Comparison of ENCODE assay signal across 26 cellular contexts in the genomic region with DNA sequence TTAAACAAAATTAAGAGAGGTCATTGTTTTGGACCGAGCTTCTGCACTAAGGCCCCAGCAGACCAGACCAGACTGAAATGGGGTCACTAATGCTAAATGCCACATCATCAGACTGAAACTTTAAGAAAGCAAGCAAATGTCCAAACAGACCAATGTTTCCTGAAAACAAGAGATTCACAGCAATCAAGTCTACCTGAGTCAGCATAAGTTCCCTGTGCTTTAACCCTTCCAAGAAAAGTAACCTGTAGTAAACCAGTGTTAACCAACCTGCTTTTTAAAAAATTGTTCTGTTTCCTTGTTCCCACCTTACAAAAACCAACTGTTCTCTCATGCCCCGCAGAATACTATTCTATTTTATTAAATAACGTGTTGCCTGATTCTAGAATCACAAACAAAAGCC.
DNase-seq lines count a peak whose midpoint lies in the region; ATAC-seq, FAIRE-seq and TF ChIP-seq lines count a peak whose summit lies in the region.
"Had no signal": no experiment of that assay in that cellular context is flagged by ENCODE, and none has a peak within 500 bp of the region (broad histone marks: within the 10 kb centered on the region; RNA-seq: fewer than 3 reads in every experiment).

No MANE protein-coding gene starts in this region.

- H4K5ac ChIP-seq in IMR-90 (ENCODE audit: low read depth, low read length): no peak overlapping the region

- H2AFZ ChIP-seq in IMR-90 (replicated peaks; ENCODE audit: low read length, poor library complexity): no peak overlapping the region
- H2AFZ ChIP-seq in trophoblast cell (ENCODE audit: insufficient read depth, low read length, poor library complexity): no peak overlapping the region

- H3K79me2 ChIP-seq in trophoblast cell (ENCODE audit: control insufficient read depth, insufficient read depth, low read length, poor library complexity): no peaks in the 10 kb centered on the region

- H3K4me3 ChIP-seq in A549: no peak overlapping the region
- H3K4me3 ChIP-seq in IMR-90 (ENCODE audit: insufficient read depth, low read depth, low read length): no peak overlapping the region
- H3K4me3 ChIP-seq in trophoblast cell (ENCODE audit: low read depth, low read length): no peak overlapping the region
- H3K4me3 ChIP-seq: BLaER1 treated with 17β-estradiol and CSF1 and Interleukin-3, amounts not matched to agents 10 nM and 100 nM; GM12878 had no signal

- no peak overlapping the region for H2BK20ac ChIP-seq in IMR-90 (ENCODE audit: low read depth, low read length)

- FAIRE-seq in A549 (lab: Jason Lieb, UNC): no peak
- FAIRE-seq: A204.1, GM12878, GM12892, GM18507, GM19239 had no signal

- CTCF ChIA-PET in A549 (lab: Yijun Ruan, JAX) (interaction anchor here (1.5 kb wide), 1 partner anchor 1093 kb away, joined by 6 read pairs; no protein-coding TSS in a partner anchor), IMR-90 (lab: Yijun Ruan, JAX) (interaction anchor here (0.6 kb wide), 1 partner anchor 9 kb away, joined by 4 read pairs; no protein-coding TSS in a partner anchor)

- dilution Hi-C loops in IMR-90 (cut with HindIII; ENCODE audit: low sequenced_read_pairs, unreplicated experiment): no loop called here

- H2AK5ac ChIP-seq in IMR-90 (ENCODE audit: low read depth, low read length) (no peak overlapping the region), trophoblast cell (ENCODE audit: low read length) (no peak overlapping the region)

- ATAC-seq in A549: no peak
- no peak for ATAC-seq in IMR-90 (ENCODE audit: low read depth)
- no peak for ATAC-seq in GM18909 (IDR thresholded peaks at IDR 0.05; ENCODE audit: poor library complexity, unreplicated experiment)
- ATAC-seq: GM12878 had no signal

- H3K79me1 ChIP-seq in IMR-90 (ENCODE audit: low read depth in 1 of 2, low read length in 2 of 2) (no peaks in the 10 kb centered on the region), trophoblast cell (ENCODE audit: low read length) (peaks cover 2% of the 10 kb centered on the region)

- TF ChIP-seq RAD21 in A549 (conservative IDR thresholded peaks at IDR 0.05 in 1 of 2, IDR thresholded peaks at IDR 0.05 in 1 of 2) (no peak), IMR-90 (IDR thresholded peaks at IDR 0.05; ENCODE audit: low read length) (no peak)

- DNase-seq in A549 (ENCODE audit: low read depth in 1 of 2, low spot score in 1 of 2) (no peak), IMR-90 (no peak), RPMI8226 (peak; percentile 28), trophoblast cell (no peak), cerebellar nuclear complex (lab: John Stamatoyannopoulos, UW) (no peak), amniotic stem cell (lab: John Stamatoyannopoulos, UW) (no peak)
- DNase-seq: 8988T; AML-193; CD4-positive, alpha-beta T cell; CD8-positive, alpha-beta memory T cell; COR-L47; DMS 273 treated with DMSO at 0.1 percent for 48 hours; DMS153; DMS53; DMS79; DND-41; EL; GDM1 had no signal

- H4K12ac ChIP-seq in trophoblast cell (ENCODE audit: low read depth, low read length): no peak overlapping the region

- WGBS in A549 (ENCODE audit: missing lambda C conversion rate): 25% methylated on average over 3 of the region's 3 CpGs
- WGBS in IMR-90 (ENCODE audit: extremely low coverage in 2 of 2, insufficient read length in 1 of 2), 2 experiments: no CpG with 5 or more reads among the region's 3 CpGs
- whole genome bisulfite sequencing in trophoblast cell (ENCODE audit: extremely low coverage, insufficient coverage, insufficient read length): no CpG with 5 or more reads among the region's 3 CpGs

- no peaks in the 10 kb centered on the region for H3K4me1 ChIP-seq in A549
- no peaks in the 10 kb centered on the region for H3K4me1 ChIP-seq in IMR-90 (ENCODE audit: control insufficient read depth, insufficient read depth, low read length)
- H3K4me1 ChIP-seq in trophoblast cell (ENCODE audit: control insufficient read depth in 1 of 2, insufficient read depth in 2 of 2, low read length in 2 of 2): peaks cover 0 to 4% of the 10 kb centered on the region in 2 experiments

- in situ Hi-C loops in IMR-90 (cut with MboI; ENCODE audit: low sequenced_read_pairs): loop anchor here (25.0 kb wide), 1 partner anchor 1098 kb away; no protein-coding TSS in a partner anchor

- H2BK5ac ChIP-seq in IMR-90 (ENCODE audit: low read depth, low read length, poor library complexity, severe bottlenecking): no peak overlapping the region
- H2BK5ac ChIP-seq in trophoblast cell (ENCODE audit: low read depth, low read length, poor library complexity): no peak overlapping the region

- H4K20me1 ChIP-seq in IMR-90 (ENCODE audit: insufficient read depth, low read length): no peaks in the 10 kb centered on the region
- H4K20me1 ChIP-seq: BLaER1 treated with 17β-estradiol and CSF1 and Interleukin-3, amounts not matched to agents 10 nM and 100 nM had no signal

- H3K56ac ChIP-seq in IMR-90 (ENCODE audit: extremely low read depth, insufficient read depth, low read length): no peak overlapping the region

- no peak overlapping the region for H3K23ac ChIP-seq in IMR-90 (ENCODE audit: low read depth, low read length)
- no peak overlapping the region for H3K23ac ChIP-seq in trophoblast cell (ENCODE audit: low read length)

- H2BK120ac ChIP-seq in IMR-90 (ENCODE audit: low read depth, low read length): no peak overlapping the region
- H2BK120ac ChIP-seq in trophoblast cell (ENCODE audit: insufficient read depth, low read length, poor library complexity): no peak overlapping the region

- H3K27me3 ChIP-seq in IMR-90 (ENCODE audit: control insufficient read depth, insufficient read depth, low read length): no peaks in the 10 kb centered on the region; the same call in 1 of the 2 replicates
- no peaks in the 10 kb centered on the region for H3K27me3 ChIP-seq in trophoblast cell (ENCODE audit: insufficient read depth, low read length)
- H3K27me3 ChIP-seq: BLaER1 treated with 17β-estradiol and CSF1 and Interleukin-3, amounts not matched to agents 10 nM and 100 nM had no signal

- H3K14ac ChIP-seq in IMR-90 (replicated peaks; ENCODE audit: low read depth, low read length) (no peak overlapping the region), trophoblast cell (ENCODE audit: low read length) (no peak overlapping the region)

- intact Hi-C loops in IMR-90 (cut with micrococcal nuclease): no loop called here

- TF ChIP-seq CTCF in A549 (IDR thresholded peaks at IDR 0.05) (no peak), IMR-90 (conservative IDR thresholded peaks at IDR 0.05; ENCODE audit: low read depth, low read length) (no peak)

- H3K9me3 ChIP-seq in A549: no peaks in the 10 kb centered on the region
- H3K9me3 ChIP-seq in IMR-90 (ENCODE audit: control insufficient read depth, insufficient read depth, low read length): no peaks in the 10 kb centered on the region
- no peaks in the 10 kb centered on the region for H3K9me3 ChIP-seq in trophoblast cell (ENCODE audit: insufficient read depth, low read depth, low read length)

- H2BK12ac ChIP-seq in trophoblast cell (ENCODE audit: low read length): peak overlapping the region; percentile 58

- no peak overlapping the region for H4K8ac ChIP-seq in IMR-90 (ENCODE audit: low read depth in 2 of 2, low read length in 2 of 2)
- H4K8ac ChIP-seq in trophoblast cell (ENCODE audit: low read depth, low read length): no peak overlapping the region

- H3K36me3 ChIP-seq in IMR-90 (ENCODE audit: control insufficient read depth, insufficient read depth, low read length): no peaks in the 10 kb centered on the region
- no peaks in the 10 kb centered on the region for H3K36me3 ChIP-seq in trophoblast cell (ENCODE audit: control insufficient read depth in 1 of 2, insufficient read depth in 2 of 2, low read length in 2 of 2)
- H3K36me3 ChIP-seq: BLaER1 treated with 17β-estradiol and CSF1 and Interleukin-3, amounts not matched to agents 10 nM and 100 nM had no signal

- TF ChIP-seq EP300 in A549 (IDR thresholded peaks at IDR 0.05): no peak

- POLR2A ChIA-PET in A549 (lab: Yijun Ruan, JAX): no interaction called here
- POLR2A ChIA-PET in IMR-90 (lab: Charles Lee; ENCODE audit: unreplicated experiment): no interaction called here

- H3K4me2 ChIP-seq in A549 (no peak overlapping the region), IMR-90 (ENCODE audit: low read depth, low read length) (no peak overlapping the region), trophoblast cell (ENCODE audit: low read length) (no peak overlapping the region)
- H3K4me2 ChIP-seq: BLaER1 treated with 17β-estradiol and CSF1 and Interleukin-3, amounts not matched to agents 10 nM and 100 nM had no signal

- H2BK15ac ChIP-seq in IMR-90 (ENCODE audit: low read depth, low read length): no peak overlapping the region

- H3K4ac ChIP-seq in IMR-90 (ENCODE audit: low read depth, low read length) (no peak overlapping the region), trophoblast cell (ENCODE audit: low read depth, low read length) (no peak overlapping the region)

- no peak overlapping the region for H2AK9ac ChIP-seq in IMR-90 (replicated peaks; ENCODE audit: low read depth, low read length, poor library complexity)

- H4K91ac ChIP-seq in IMR-90 (ENCODE audit: insufficient read depth, low read depth, low read length): no peak overlapping the region
- no peak overlapping the region for H4K91ac ChIP-seq in trophoblast cell (ENCODE audit: low read depth, low read length)

- H3K9ac ChIP-seq in IMR-90 (ENCODE audit: low read depth, low read length) (no peak overlapping the region), trophoblast cell (ENCODE audit: low read length) (no peak overlapping the region)
- H3K9ac ChIP-seq: BLaER1 treated with 17β-estradiol and CSF1 and Interleukin-3, amounts not matched to agents 10 nM and 100 nM had no signal

- BruUV-seq in IMR-90 (replicated peaks; lab: Mats Ljungman, UMichigan): no TSS peak

- H3K27ac ChIP-seq in A549: no peak overlapping the region
- H3K27ac ChIP-seq in IMR-90 (ENCODE audit: insufficient read depth, low read length): no peak overlapping the region
- H3K27ac ChIP-seq in trophoblast cell (ENCODE audit: low read depth, low read length): no peak overlapping the region
- H3K27ac ChIP-seq: BLaER1 treated with 17β-estradiol and CSF1 and Interleukin-3, amounts not matched to agents 10 nM and 100 nM; C4-2B had no signal

- H3K9me1 ChIP-seq in IMR-90 (ENCODE audit: insufficient read depth, low read length): no peaks in the 10 kb centered on the region

- H3K18ac ChIP-seq in IMR-90 (ENCODE audit: low read depth, low read length) (no peak overlapping the region), trophoblast cell (ENCODE audit: low read length) (no peak overlapping the region)

- no peak for TF ChIP-seq POLR2A in A549 (IDR thresholded peaks at IDR 0.05; ENCODE audit: low read length)
- TF ChIP-seq POLR2A in IMR-90 (IDR thresholded peaks at IDR 0.05; ENCODE audit: low read depth, low read length): no peak

TF ChIP-seq in A549, 52 proteins besides CTCF, POLR2A, EP300 and RAD21 (continues in another document):
- TF ChIP-seq MAFK (IDR thresholded peaks at IDR 0.05; ENCODE audit: partially characterized antibody): peak; percentile 70

TF ChIP-seq in IMR-90, 13 proteins besides CTCF, POLR2A, EP300 and RAD21:
- peak; percentile 65 for TF ChIP-seq MAFK (IDR thresholded peaks at IDR 0.05; ENCODE audit: low read depth, low read length)
- TF ChIP-seq CHD1 (IDR thresholded peaks at IDR 0.05; ENCODE audit: low read depth, low read length): no peak
